ENCODE assay signal across 3 cellular contexts in the genomic region with DNA sequence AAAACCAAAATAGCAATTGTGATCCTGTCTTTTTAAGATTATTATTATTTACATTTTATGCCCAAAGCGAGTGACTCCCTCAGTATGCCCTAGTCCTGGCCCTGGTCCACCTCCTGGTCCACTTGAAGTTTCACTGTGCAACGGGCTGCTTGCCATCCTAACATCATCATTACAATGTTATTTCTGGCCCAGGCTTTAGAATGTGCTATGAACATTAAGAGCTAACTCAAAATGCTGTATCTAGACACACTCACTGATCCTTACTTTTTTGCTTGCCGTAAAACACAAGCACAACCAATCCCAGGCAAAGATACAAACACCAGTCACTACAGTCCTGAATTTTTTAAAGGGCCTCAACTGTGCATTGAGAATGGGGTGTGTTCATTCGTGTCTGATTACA.
TF ChIP-seq lines count a peak whose summit lies in the region.

No MANE protein-coding gene starts in this region.

TF ChIP-seq in IMR-90, 13 proteins besides CTCF, POLR2A, EP300 and RAD21:
- TF ChIP-seq BHLHE40 (IDR thresholded peaks at IDR 0.05; ENCODE audit: low read depth, low read length) (no peak), FOS (IDR thresholded peaks at IDR 0.05; ENCODE audit: low read depth, low read length) (no peak), RFX5 (IDR thresholded peaks at IDR 0.05; ENCODE audit: low read depth, low read length) (no peak), MAFK (IDR thresholded peaks at IDR 0.05; ENCODE audit: low read depth, low read length) (no peak), RCOR1 (IDR thresholded peaks at IDR 0.05; ENCODE audit: insufficient replicate concordance, low read length) (no peak)
TF ChIP-seq in IMR-90: peak in this region for 0.

TF ChIP-seq in endothelial cell of umbilical vein, 7 proteins besides CTCF, POLR2A, EP300 and RAD21:
- no peak for TF ChIP-seq JUN (IDR thresholded peaks at IDR 0.05; ENCODE audit: borderline replicate concordance, insufficient read depth, insufficient read length, low read depth)
- no peak for TF ChIP-seq MAX (IDR thresholded peaks at IDR 0.05; ENCODE audit: insufficient read depth, insufficient read length)
- no peak for TF ChIP-seq GATA2 (IDR thresholded peaks at IDR 0.05; ENCODE audit: insufficient read depth, insufficient read length, low read depth, low read length)
- TF ChIP-seq POLR2AphosphoS5 (IDR thresholded peaks at IDR 0.05; ENCODE audit: insufficient read depth, low read depth, low read length): no peak
- no peak for TF ChIP-seq MYC (IDR thresholded peaks at IDR 0.05; ENCODE audit: low read depth, low read length)
- TF ChIP-seq FOS (IDR thresholded peaks at IDR 0.05; ENCODE audit: borderline replicate concordance, insufficient read depth, low read length): no peak
- no peak for TF ChIP-seq EZH2 (IDR thresholded peaks at IDR 0.05; ENCODE audit: borderline replicate concordance, low read depth, low read length, severe bottlenecking)
TF ChIP-seq in endothelial cell of umbilical vein: peak in this region for 0.

TF ChIP-seq in HepG2, 621 proteins besides CTCF, POLR2A, EP300 and RAD21:
- TF ChIP-seq ZNF644 (CRISPR knock-in tag; IDR thresholded peaks at IDR 0.05; ENCODE audit: low read depth) (no peak), ZKSCAN8 (CRISPR knock-in tag; IDR thresholded peaks at IDR 0.05; ENCODE audit: borderline replicate concordance) (no peak), ZNF335 (CRISPR knock-in tag; IDR thresholded peaks at IDR 0.05) (no peak), PCBP2 (optimal IDR thresholded peaks at IDR 0.05; ENCODE audit: low read depth, low read length, poor library complexity, severe bottlenecking) (no peak), ZFYVE20 (CRISPR knock-in tag; IDR thresholded peaks at IDR 0.05; ENCODE audit: borderline replicate concordance, low read depth) (no peak), ZNF205 (CRISPR knock-in tag; IDR thresholded peaks at IDR 0.05) (no peak), SAP130 (CRISPR knock-in tag; IDR thresholded peaks at IDR 0.05; ENCODE audit: low read depth) (no peak), ZBTB42 (CRISPR knock-in tag; IDR thresholded peaks at IDR 0.05) (no peak), ZNF609 (CRISPR knock-in tag; IDR thresholded peaks at IDR 0.05; ENCODE audit: borderline replicate concordance) (no peak), RBFOX2 (IDR thresholded peaks at IDR 0.05; ENCODE audit: low read depth, low read length) (no peak)
TF ChIP-seq in HepG2: peak in this region for 0.
